In the genomic region with DNA sequence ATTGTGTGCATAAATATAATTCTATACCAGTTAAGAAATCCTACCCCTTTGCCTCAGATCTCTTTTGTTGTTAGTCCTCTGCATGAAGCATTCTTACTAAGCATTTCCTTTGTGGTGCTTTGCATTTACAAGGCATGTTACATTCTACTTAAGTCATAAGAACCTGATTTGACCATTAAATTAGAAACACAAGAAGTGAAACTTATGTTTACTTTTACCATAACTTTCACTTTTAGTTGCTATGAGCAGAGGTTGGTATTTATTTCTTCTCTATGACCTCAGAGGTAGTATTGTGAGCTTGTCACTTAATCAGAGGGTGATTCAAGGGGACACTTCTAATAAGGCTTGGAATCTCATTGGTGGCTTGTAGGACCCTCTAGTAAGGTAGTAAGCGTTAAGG, we compare ENCODE assay signal across 9 cellular contexts. TPM values are rescaled to one million over a fixed set of nuclear protein-coding genes. Genes with fewer than 3 reads are reported as not detected.
DNase-seq lines count a peak whose midpoint lies in the region; ATAC-seq, FAIRE-seq and TF ChIP-seq lines count a peak whose summit lies in the region.
"Had no signal": no experiment of that assay in that cellular context is flagged by ENCODE, and none has a peak within 500 bp of the region (broad histone marks: within the 10 kb centered on the region; RNA-seq: fewer than 3 reads in every experiment).

No MANE protein-coding gene starts in this region.

- DNase-seq in D721Med (ENCODE audit: insufficient read length, low spot score) (no peak), astrocyte of the cerebellum (ENCODE audit: low read depth) (peak; percentile 54), COLO668 (lab: John Stamatoyannopoulos, UW; ENCODE audit: unreplicated experiment) (no peak), C1 segment of cervical spinal cord (lab: John Stamatoyannopoulos, UW) (no peak)
- no peak for DNase-seq in stimulated activated naive CD8-positive, alpha-beta T cell treated with anti-CD3 and anti-CD28 coated beads, Interleukin-15, Interleukin-2, amounts not matched to agents 100 U/mL and 50 U/mL, for 24 hours

- 88 to 100% methylated on average over 1 of the region's 1 CpG for WGBS in gastroesophageal sphincter (ENCODE audit: low coverage in 1 of 2), 2 donors

- H3K27me3 ChIP-seq in gastroesophageal sphincter: no peaks in the 10 kb centered on the region

- H3K4me3 ChIP-seq in astrocyte of the cerebellum (ENCODE audit: low read depth, low read length) (no peak overlapping the region), gastroesophageal sphincter (no peak overlapping the region)
- H3K4me3 ChIP-seq: K562 had no signal

- no peaks in the 10 kb centered on the region for H3K9me3 ChIP-seq in gastroesophageal sphincter

- H3K4me1 ChIP-seq in gastroesophageal sphincter: peaks cover 7 to 97% (median 17%) of the 10 kb centered on the region in 3 donors

- FAIRE-seq in D721Med (lab: Jason Lieb, UNC): peak; percentile 44
- FAIRE-seq: K562 had no signal

- TF ChIP-seq CTCF in D721Med (IDR thresholded peaks at IDR 0.05; ENCODE audit: insufficient read depth, missing control alignments) (no peak), astrocyte of the cerebellum (IDR thresholded peaks at IDR 0.05; ENCODE audit: low read depth, low read length, missing control alignments) (no peak), gastroesophageal sphincter (IDR thresholded peaks at IDR 0.05) (no peak)

- no peaks in the 10 kb centered on the region for H3K36me3 ChIP-seq in gastroesophageal sphincter

- peak overlapping the region in 2 of 4 donors; percentile 18 to 65 for H3K27ac ChIP-seq in gastroesophageal sphincter

- no peak for TF ChIP-seq POLR2A in gastroesophageal sphincter (IDR thresholded peaks at IDR 0.05)

- in situ Hi-C loops in astrocyte of the cerebellum (cut with HindIII; ENCODE audit: low sequenced_read_pairs): no loop called here

- ATAC-seq in GM19463 (IDR thresholded peaks at IDR 0.05; ENCODE audit: unreplicated experiment) (peak; percentile 79), HG03442 (IDR thresholded peaks at IDR 0.05; ENCODE audit: unreplicated experiment) (peak; percentile 83), gastroesophageal sphincter (no peak)
- peak; percentile 77 for ATAC-seq in stimulated activated naive CD8-positive, alpha-beta T cell treated with anti-CD3 and anti-CD28 coated beads, Interleukin-15, Interleukin-2, amounts not matched to agents 100 U/mL and 50 U/mL, for 24 hours
- ATAC-seq: K562 had no signal

- no peak for TF ChIP-seq EP300 in gastroesophageal sphincter (IDR thresholded peaks at IDR 0.05)

RNA-seq across cellular contexts. Expression of gene FAM20B, which starts 9.0 kb away (rescaled TPM):
- total RNA-seq in gastroesophageal sphincter: 10 to 100 TPM; 58.8 to 78.3 (median 76.5) TPM

RNA-seq across cellular contexts. Expression of gene TOR3A, which starts 47.1 kb away (rescaled TPM):
- 10 to 100 TPM; 17.8 to 40.5 (median 31.4) TPM for total RNA-seq in gastroesophageal sphincter
